2 cellular contexts compared by ENCODE assay signal in genomic region chr12:101671839-101672238, GRCh38.
TF ChIP-seq lines count a peak whose summit lies in the region.

No MANE protein-coding gene starts in this region.

TF ChIP-seq in SK-N-SH, 30 proteins besides CTCF, POLR2A, EP300 and RAD21 (continued from another document):
- TF ChIP-seq, protein P1, sequence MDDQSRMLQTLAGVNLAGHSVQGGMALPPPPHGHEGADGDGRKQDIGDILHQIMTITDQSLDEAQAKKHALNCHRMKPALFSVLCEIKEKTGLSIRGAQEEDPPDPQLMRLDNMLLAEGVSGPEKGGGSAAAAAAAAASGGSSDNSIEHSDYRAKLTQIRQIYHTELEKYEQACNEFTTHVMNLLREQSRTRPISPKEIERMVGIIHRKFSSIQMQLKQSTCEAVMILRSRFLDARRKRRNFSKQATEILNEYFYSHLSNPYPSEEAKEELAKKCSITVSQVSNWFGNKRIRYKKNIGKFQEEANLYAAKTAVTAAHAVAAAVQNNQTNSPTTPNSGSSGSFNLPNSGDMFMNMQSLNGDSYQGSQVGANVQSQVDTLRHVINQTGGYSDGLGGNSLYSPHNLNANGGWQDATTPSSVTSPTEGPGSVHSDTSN (IDR thresholded peaks at IDR 0.05): no peak
- TF ChIP-seq, protein P2, sequence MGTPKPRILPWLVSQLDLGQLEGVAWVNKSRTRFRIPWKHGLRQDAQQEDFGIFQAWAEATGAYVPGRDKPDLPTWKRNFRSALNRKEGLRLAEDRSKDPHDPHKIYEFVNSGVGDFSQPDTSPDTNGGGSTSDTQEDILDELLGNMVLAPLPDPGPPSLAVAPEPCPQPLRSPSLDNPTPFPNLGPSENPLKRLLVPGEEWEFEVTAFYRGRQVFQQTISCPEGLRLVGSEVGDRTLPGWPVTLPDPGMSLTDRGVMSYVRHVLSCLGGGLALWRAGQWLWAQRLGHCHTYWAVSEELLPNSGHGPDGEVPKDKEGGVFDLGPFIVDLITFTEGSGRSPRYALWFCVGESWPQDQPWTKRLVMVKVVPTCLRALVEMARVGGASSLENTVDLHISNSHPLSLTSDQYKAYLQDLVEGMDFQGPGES (IDR thresholded peaks at IDR 0.05; ENCODE audit: low read depth, low read length): no peak
- no peak for TF ChIP-seq TAF1 (IDR thresholded peaks at IDR 0.05; ENCODE audit: borderline replicate concordance, low read depth, low read length)
- TF ChIP-seq RCOR1 (IDR thresholded peaks at IDR 0.05; ENCODE audit: low read length): no peak
- TF ChIP-seq USF2 (IDR thresholded peaks at IDR 0.05; ENCODE audit: borderline replicate concordance, low read depth, low read length): no peak
- TF ChIP-seq MEF2A (IDR thresholded peaks at IDR 0.05; ENCODE audit: borderline replicate concordance, low read depth): no peak
- TF ChIP-seq FOXJ3 (CRISPR knock-in tag; IDR thresholded peaks at IDR 0.05): no peak

TF ChIP-seq in WTC11, 78 proteins besides CTCF, POLR2A, EP300 and RAD21 (continued from another document):
- TF ChIP-seq STAT6 (CRISPR knock-in tag; conservative IDR thresholded peaks at IDR 0.05; ENCODE audit: low read depth) (no peak), IRF2 (CRISPR knock-in tag; IDR thresholded peaks at IDR 0.05; ENCODE audit: borderline replicate concordance, low read depth) (no peak), MYBL2 (CRISPR knock-in tag; IDR thresholded peaks at IDR 0.05) (no peak)
- TF ChIP-seq, protein P3, sequence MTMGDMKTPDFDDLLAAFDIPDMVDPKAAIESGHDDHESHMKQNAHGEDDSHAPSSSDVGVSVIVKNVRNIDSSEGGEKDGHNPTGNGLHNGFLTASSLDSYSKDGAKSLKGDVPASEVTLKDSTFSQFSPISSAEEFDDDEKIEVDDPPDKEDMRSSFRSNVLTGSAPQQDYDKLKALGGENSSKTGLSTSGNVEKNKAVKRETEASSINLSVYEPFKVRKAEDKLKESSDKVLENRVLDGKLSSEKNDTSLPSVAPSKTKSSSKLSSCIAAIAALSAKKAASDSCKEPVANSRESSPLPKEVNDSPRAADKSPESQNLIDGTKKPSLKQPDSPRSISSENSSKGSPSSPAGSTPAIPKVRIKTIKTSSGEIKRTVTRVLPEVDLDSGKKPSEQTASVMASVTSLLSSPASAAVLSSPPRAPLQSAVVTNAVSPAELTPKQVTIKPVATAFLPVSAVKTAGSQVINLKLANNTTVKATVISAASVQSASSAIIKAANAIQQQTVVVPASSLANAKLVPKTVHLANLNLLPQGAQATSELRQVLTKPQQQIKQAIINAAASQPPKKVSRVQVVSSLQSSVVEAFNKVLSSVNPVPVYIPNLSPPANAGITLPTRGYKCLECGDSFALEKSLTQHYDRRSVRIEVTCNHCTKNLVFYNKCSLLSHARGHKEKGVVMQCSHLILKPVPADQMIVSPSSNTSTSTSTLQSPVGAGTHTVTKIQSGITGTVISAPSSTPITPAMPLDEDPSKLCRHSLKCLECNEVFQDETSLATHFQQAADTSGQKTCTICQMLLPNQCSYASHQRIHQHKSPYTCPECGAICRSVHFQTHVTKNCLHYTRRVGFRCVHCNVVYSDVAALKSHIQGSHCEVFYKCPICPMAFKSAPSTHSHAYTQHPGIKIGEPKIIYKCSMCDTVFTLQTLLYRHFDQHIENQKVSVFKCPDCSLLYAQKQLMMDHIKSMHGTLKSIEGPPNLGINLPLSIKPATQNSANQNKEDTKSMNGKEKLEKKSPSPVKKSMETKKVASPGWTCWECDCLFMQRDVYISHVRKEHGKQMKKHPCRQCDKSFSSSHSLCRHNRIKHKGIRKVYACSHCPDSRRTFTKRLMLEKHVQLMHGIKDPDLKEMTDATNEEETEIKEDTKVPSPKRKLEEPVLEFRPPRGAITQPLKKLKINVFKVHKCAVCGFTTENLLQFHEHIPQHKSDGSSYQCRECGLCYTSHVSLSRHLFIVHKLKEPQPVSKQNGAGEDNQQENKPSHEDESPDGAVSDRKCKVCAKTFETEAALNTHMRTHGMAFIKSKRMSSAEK (CRISPR knock-in tag; IDR thresholded peaks at IDR 0.05; ENCODE audit: borderline replicate concordance): no peak
- TF ChIP-seq, protein P4, sequence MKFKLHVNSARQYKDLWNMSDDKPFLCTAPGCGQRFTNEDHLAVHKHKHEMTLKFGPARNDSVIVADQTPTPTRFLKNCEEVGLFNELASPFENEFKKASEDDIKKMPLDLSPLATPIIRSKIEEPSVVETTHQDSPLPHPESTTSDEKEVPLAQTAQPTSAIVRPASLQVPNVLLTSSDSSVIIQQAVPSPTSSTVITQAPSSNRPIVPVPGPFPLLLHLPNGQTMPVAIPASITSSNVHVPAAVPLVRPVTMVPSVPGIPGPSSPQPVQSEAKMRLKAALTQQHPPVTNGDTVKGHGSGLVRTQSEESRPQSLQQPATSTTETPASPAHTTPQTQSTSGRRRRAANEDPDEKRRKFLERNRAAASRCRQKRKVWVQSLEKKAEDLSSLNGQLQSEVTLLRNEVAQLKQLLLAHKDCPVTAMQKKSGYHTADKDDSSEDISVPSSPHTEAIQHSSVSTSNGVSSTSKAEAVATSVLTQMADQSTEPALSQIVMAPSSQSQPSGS (CRISPR knock-in tag; IDR thresholded peaks at IDR 0.05; ENCODE audit: borderline replicate concordance, low read depth): no peak
- TF ChIP-seq, protein P5, sequence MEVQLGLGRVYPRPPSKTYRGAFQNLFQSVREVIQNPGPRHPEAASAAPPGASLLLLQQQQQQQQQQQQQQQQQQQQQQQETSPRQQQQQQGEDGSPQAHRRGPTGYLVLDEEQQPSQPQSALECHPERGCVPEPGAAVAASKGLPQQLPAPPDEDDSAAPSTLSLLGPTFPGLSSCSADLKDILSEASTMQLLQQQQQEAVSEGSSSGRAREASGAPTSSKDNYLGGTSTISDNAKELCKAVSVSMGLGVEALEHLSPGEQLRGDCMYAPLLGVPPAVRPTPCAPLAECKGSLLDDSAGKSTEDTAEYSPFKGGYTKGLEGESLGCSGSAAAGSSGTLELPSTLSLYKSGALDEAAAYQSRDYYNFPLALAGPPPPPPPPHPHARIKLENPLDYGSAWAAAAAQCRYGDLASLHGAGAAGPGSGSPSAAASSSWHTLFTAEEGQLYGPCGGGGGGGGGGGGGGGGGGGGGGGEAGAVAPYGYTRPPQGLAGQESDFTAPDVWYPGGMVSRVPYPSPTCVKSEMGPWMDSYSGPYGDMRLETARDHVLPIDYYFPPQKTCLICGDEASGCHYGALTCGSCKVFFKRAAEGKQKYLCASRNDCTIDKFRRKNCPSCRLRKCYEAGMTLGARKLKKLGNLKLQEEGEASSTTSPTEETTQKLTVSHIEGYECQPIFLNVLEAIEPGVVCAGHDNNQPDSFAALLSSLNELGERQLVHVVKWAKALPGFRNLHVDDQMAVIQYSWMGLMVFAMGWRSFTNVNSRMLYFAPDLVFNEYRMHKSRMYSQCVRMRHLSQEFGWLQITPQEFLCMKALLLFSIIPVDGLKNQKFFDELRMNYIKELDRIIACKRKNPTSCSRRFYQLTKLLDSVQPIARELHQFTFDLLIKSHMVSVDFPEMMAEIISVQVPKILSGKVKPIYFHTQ (CRISPR knock-in tag; IDR thresholded peaks at IDR 0.05): no peak
- TF ChIP-seq, protein P6, sequence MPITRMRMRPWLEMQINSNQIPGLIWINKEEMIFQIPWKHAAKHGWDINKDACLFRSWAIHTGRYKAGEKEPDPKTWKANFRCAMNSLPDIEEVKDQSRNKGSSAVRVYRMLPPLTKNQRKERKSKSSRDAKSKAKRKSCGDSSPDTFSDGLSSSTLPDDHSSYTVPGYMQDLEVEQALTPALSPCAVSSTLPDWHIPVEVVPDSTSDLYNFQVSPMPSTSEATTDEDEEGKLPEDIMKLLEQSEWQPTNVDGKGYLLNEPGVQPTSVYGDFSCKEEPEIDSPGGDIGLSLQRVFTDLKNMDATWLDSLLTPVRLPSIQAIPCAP (CRISPR knock-in tag; IDR thresholded peaks at IDR 0.05): no peak
